Comparison of ENCODE assay signal across 1 cellular context in genomic region chr22:38023045-38023444, GRCh38.
TF ChIP-seq lines count a peak whose summit lies in the region.

No MANE protein-coding gene starts in this region.

TF ChIP-seq in K562, 482 proteins besides CTCF, POLR2A, EP300 and RAD21 (continued from another document):
- TF ChIP-seq KAT2B (IDR thresholded peaks at IDR 0.05; ENCODE audit: low read depth, low read length) = no peak
